ENCODE assay signal across 8 cellular contexts in genomic region chr12:96061864-96062453, GRCh38. TPM values are rescaled to one million over a fixed set of nuclear protein-coding genes. Genes with fewer than 3 reads are reported as not detected.
A peak's percentile ranks its signal among the peaks of the same experiment; 100 is the strongest.
DNase-seq lines count a peak whose midpoint lies in the region; ATAC-seq and TF ChIP-seq lines count a peak whose summit lies in the region.

No MANE protein-coding gene starts in this region.

- DNase-seq in AG04449 (ENCODE audit: low read depth, low spot score) = peak; percentile 50
- peak; percentile 53 for DNase-seq in NCI-H345 treated with DMSO at 0.1 percent for 48 hours (lab: John Stamatoyannopoulos, UW; ENCODE audit: unreplicated experiment)
- DNase-seq in activated CD4-positive, alpha-beta T cell treated with anti-CD3 and anti-CD28 coated beads for 4 hours = peak; percentile 73 to 81
- DNase-seq in coronary artery (ENCODE audit: low spot score) = no peak
- DNase-seq in lower lobe of right lung = peak; percentile 69
- DNase-seq in stimulated activated CD8-positive, alpha-beta memory T cell treated with anti-CD3 and anti-CD28 coated beads, Interleukin-12 subunit alpha, Interleukin-12 subunit beta, amount 100 ng/mL, for 4 hours (ENCODE audit: low read depth) = peak; percentile 34

- intact Hi-C loops in lower lobe of right lung (cut with DNase I) = loop anchor here (5.0 kb wide), 1 partner anchor 450 kb away; no protein-coding TSS in a partner anchor

- POLR2A ChIA-PET in AG04449 (lab: Yijun Ruan, JAX) = no interaction called here

- CTCF ChIA-PET in AG04449 (lab: Yijun Ruan, JAX) = interaction anchor here (0.6 to 7.8 kb wide), 31 partner anchors 9 to 462 kb away, joined by 3 to 234 read pairs (median 5); partner anchors contain the start of genes CDK17 and CFAP54

- peak; percentile 89 for ATAC-seq in GM18511 (IDR thresholded peaks at IDR 0.05; ENCODE audit: unreplicated experiment)
- peak; percentile 63 for ATAC-seq in HG03103 (IDR thresholded peaks at IDR 0.05; ENCODE audit: low read depth, unreplicated experiment)
- ATAC-seq in lower lobe of right lung = peak; percentile 90

- H3K27me3 ChIP-seq in lower lobe of right lung (ENCODE audit: low read depth) = no peaks in the 10 kb centered on the region

- TF ChIP-seq CTCF in AG04449 (IDR thresholded peaks at IDR 0.05; ENCODE audit: insufficient read depth, low read length, missing control alignments) (peak; percentile 74), coronary artery (IDR thresholded peaks at IDR 0.05) (peak; percentile 74), lower lobe of right lung (IDR thresholded peaks at IDR 0.05) (peak; percentile 87)

- no peak overlapping the region for H3K4me3 ChIP-seq in AG04449 (ENCODE audit: low read depth, low read length)
- H3K4me3 ChIP-seq in coronary artery = no peak overlapping the region
- no peak overlapping the region for H3K4me3 ChIP-seq in lower lobe of right lung

- H3K9me3 ChIP-seq in lower lobe of right lung = no peaks in the 10 kb centered on the region

- no peaks in the 10 kb centered on the region for H3K36me3 ChIP-seq in lower lobe of right lung

- no peak overlapping the region for H3K27ac ChIP-seq in coronary artery
- no peak overlapping the region for H3K27ac ChIP-seq in lower lobe of right lung

- H3K4me1 ChIP-seq in lower lobe of right lung = peaks cover 21% of the 10 kb centered on the region

RNA-seq across cellular contexts. Expression of gene LTA4H, which starts 26.6 kb away (rescaled TPM):
- 567 TPM for total RNA-seq in lower lobe of right lung
